Comparison of ENCODE assay signal across 1 cellular context in genomic region chr12:85866929-85867776, GRCh38.
TF ChIP-seq lines count a peak whose summit lies in the region.

No MANE protein-coding gene starts in this region.

TF ChIP-seq in neural cell, 6 proteins besides CTCF, POLR2A, EP300 and RAD21 (continued from another document):
- TF ChIP-seq, protein P1, sequence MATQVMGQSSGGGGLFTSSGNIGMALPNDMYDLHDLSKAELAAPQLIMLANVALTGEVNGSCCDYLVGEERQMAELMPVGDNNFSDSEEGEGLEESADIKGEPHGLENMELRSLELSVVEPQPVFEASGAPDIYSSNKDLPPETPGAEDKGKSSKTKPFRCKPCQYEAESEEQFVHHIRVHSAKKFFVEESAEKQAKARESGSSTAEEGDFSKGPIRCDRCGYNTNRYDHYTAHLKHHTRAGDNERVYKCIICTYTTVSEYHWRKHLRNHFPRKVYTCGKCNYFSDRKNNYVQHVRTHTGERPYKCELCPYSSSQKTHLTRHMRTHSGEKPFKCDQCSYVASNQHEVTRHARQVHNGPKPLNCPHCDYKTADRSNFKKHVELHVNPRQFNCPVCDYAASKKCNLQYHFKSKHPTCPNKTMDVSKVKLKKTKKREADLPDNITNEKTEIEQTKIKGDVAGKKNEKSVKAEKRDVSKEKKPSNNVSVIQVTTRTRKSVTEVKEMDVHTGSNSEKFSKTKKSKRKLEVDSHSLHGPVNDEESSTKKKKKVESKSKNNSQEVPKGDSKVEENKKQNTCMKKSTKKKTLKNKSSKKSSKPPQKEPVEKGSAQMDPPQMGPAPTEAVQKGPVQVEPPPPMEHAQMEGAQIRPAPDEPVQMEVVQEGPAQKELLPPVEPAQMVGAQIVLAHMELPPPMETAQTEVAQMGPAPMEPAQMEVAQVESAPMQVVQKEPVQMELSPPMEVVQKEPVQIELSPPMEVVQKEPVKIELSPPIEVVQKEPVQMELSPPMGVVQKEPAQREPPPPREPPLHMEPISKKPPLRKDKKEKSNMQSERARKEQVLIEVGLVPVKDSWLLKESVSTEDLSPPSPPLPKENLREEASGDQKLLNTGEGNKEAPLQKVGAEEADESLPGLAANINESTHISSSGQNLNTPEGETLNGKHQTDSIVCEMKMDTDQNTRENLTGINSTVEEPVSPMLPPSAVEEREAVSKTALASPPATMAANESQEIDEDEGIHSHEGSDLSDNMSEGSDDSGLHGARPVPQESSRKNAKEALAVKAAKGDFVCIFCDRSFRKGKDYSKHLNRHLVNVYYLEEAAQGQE (IDR thresholded peaks at IDR 0.05; ENCODE audit: borderline replicate concordance): no peak
- TF ChIP-seq MXI1 (conservative IDR thresholded peaks at IDR 0.05; ENCODE audit: poor library complexity, severe bottlenecking): no peak
- peak; percentile 83 for TF ChIP-seq SMC3 (conservative IDR thresholded peaks at IDR 0.05; ENCODE audit: poor library complexity)
- no peak for TF ChIP-seq TAF1 (IDR thresholded peaks at IDR 0.05; ENCODE audit: low read depth)
